In genomic region chr14:24268225-24268624, GRCh38 we compare ENCODE assay signal across 9 cellular contexts.
"Had no signal": no experiment of that assay in that cellular context is flagged by ENCODE, and none has a peak within 500 bp of the region (broad histone marks: within the 10 kb centered on the region; RNA-seq: fewer than 3 reads in every experiment).

No MANE protein-coding gene starts in this region.

- H3K27ac ChIP-seq: GM23248, HL-60 had no signal

- H3K4me3 ChIP-seq: GM23248, HAP-1, K562 had no signal

- H3K36me3 ChIP-seq: HAP-1 had no signal

- H3K9ac ChIP-seq: GM23248 had no signal

- FAIRE-seq: K562 had no signal

- ATAC-seq: HCT116, K562 had no signal

- H3K9me3 ChIP-seq: HAP-1 had no signal

- DNase-seq: GM23248, GOT3, H7, HFFc6, IMR-90 had no signal
